Comparison of ENCODE assay signal across 21 cellular contexts in the genomic region with DNA sequence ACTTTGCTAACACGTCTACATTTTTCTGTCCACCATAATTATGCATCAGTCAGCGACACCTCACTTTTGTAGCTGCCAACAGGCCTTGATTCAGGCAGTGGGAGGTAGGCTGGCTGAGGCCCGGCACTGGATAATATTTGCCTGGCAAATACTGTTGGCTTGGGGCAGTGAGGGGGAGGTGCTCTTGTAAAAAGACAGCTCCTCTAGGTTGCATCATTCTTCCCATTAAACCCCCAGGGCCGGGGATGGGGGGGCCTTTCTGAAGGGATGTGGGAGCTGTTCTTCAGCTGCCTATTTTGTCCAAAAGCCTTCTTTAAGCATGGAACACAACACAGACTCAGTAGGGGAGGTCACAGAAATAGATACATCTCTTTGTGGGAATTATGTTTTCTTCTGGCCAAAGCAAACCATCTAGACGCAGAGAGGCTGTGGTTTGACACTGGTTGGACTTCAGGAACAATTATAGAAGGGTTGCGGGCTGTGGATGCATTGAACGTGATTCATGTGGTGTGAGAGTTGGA.
A peak's percentile ranks its signal among the peaks of the same experiment; 100 is the strongest.
DNase-seq lines count a peak whose midpoint lies in the region; ATAC-seq and TF ChIP-seq lines count a peak whose summit lies in the region.
"Had no signal": no experiment of that assay in that cellular context is flagged by ENCODE, and none has a peak within 500 bp of the region (broad histone marks: within the 10 kb centered on the region; RNA-seq: fewer than 3 reads in every experiment).

No MANE protein-coding gene starts in this region.

- H3K27me3 ChIP-seq in smooth muscle cell (ENCODE audit: low read depth) (no peaks in the 10 kb centered on the region), SK-N-SH (ENCODE audit: insufficient read depth) (no peaks in the 10 kb centered on the region; the same call in 1 of the 2 replicates)
- H3K27me3 ChIP-seq: cardiac muscle cell, pancreas had no signal

- in situ Hi-C loops in astrocyte of the cerebellum (cut with HindIII; ENCODE audit: low sequenced_read_pairs), result no loop called here

- H3K9me2 ChIP-seq in SK-N-SH, result no peaks in the 10 kb centered on the region

- H3K4me1 ChIP-seq in smooth muscle cell (ENCODE audit: low read depth) (peaks cover 12% of the 10 kb centered on the region), SK-N-SH (ENCODE audit: control insufficient read depth in 1 of 2, insufficient read depth in 2 of 2, low read depth in 1 of 2, low read length in 1 of 2) (no peaks in the 10 kb centered on the region)
- H3K4me1 ChIP-seq: lower lobe of right lung, pancreas had no signal

- H3K4me2 ChIP-seq in smooth muscle cell (peak overlapping the region; percentile 72), SK-N-SH (no peak overlapping the region)

- WGBS in smooth muscle cell (ENCODE audit: low lambda C conversion rate), result 40% methylated on average over 7 of the region's 7 CpGs
- WGBS in SK-N-SH (ENCODE audit: low lambda C conversion rate), result 15% methylated on average over 7 of the region's 7 CpGs

- intact Hi-C loops in left cardiac atrium (cut with DNase I), result no loop called here

- H3K4me3 ChIP-seq in NB4 (ENCODE audit: low read depth, low read length), result no peak overlapping the region
- no peak overlapping the region for H3K4me3 ChIP-seq in astrocyte of the cerebellum (ENCODE audit: low read depth, low read length)
- no peak overlapping the region for H3K4me3 ChIP-seq in smooth muscle cell
- no peak overlapping the region for H3K4me3 ChIP-seq in SK-N-SH (ENCODE audit: low read depth in 2 of 2, low read length in 1 of 2)
- H3K4me3 ChIP-seq: cardiac muscle cell, GM12878, lower lobe of right lung, pancreas had no signal

- CTCF ChIA-PET in SK-N-SH (lab: Yijun Ruan, JAX), result no interaction called here

- H3K27ac ChIP-seq in smooth muscle cell (ENCODE audit: low read depth) (no peak overlapping the region), SK-N-SH (ENCODE audit: low read depth in 2 of 2, low read length in 1 of 2) (no peak overlapping the region)
- H3K27ac ChIP-seq: cardiac muscle cell, lower lobe of right lung, pancreas, RWPE1 had no signal

- no peak for TF ChIP-seq EP300 in SK-N-SH (IDR thresholded peaks at IDR 0.05; ENCODE audit: borderline replicate concordance in 1 of 2, low read depth in 1 of 2, low read length in 1 of 2)

- H2AFZ ChIP-seq in smooth muscle cell (ENCODE audit: low read depth), result peak overlapping the region; percentile 25
- no peak overlapping the region for H2AFZ ChIP-seq in SK-N-SH (ENCODE audit: low read depth)

- H3F3A ChIP-seq in smooth muscle cell (ENCODE audit: low read depth), result no peaks in the 10 kb centered on the region
- H3F3A ChIP-seq in SK-N-SH (replicated peaks; ENCODE audit: insufficient read depth), result no peaks in the 10 kb centered on the region

- H3K9me3 ChIP-seq in smooth muscle cell (replicated peaks; ENCODE audit: low read depth), result no peaks in the 10 kb centered on the region
- no peaks in the 10 kb centered on the region for H3K9me3 ChIP-seq in SK-N-SH
- H3K9me3 ChIP-seq: lower lobe of right lung, pancreas had no signal

- TF ChIP-seq CTCF in NB4 (IDR thresholded peaks at IDR 0.05; ENCODE audit: low read depth, low read length), result no peak
- TF ChIP-seq CTCF in astrocyte of the cerebellum (IDR thresholded peaks at IDR 0.05; ENCODE audit: low read depth, low read length, missing control alignments), result no peak
- no peak for TF ChIP-seq CTCF in smooth muscle cell (IDR thresholded peaks at IDR 0.05; ENCODE audit: borderline replicate concordance, insufficient read depth, poor library complexity, severe bottlenecking)
- TF ChIP-seq CTCF in SK-N-SH (IDR thresholded peaks at IDR 0.05), result no peak

- TF ChIP-seq POLR2A in NB4 (IDR thresholded peaks at IDR 0.05; ENCODE audit: extremely low read depth, insufficient read length), result no peak

- H3K9ac ChIP-seq in smooth muscle cell (ENCODE audit: low read depth) (no peak overlapping the region), SK-N-SH (no peak overlapping the region)

- H4K20me1 ChIP-seq in smooth muscle cell (ENCODE audit: low read depth) (no peaks in the 10 kb centered on the region), SK-N-SH (ENCODE audit: insufficient read depth) (no peaks in the 10 kb centered on the region)

- ATAC-seq in left cardiac atrium, result peak; percentile 55 to 56
- no peak for ATAC-seq in left lobe of liver
- ATAC-seq: activated CD8-positive, alpha-beta T cell treated with anti-CD3 and anti-CD28 coated beads for 36 hours; esophagus mucosa; GM12878; lower lobe of right lung; pancreas had no signal

- DNase-seq in NB4 (ENCODE audit: low read depth) (peak; percentile 14), astrocyte of the cerebellum (ENCODE audit: low read depth) (peak; percentile 19), left cardiac atrium (peak; percentile 29), smooth muscle cell (lab: John Stamatoyannopoulos, UW; ENCODE audit: unreplicated experiment) (peak; percentile 11), DMS153 treated with DMSO at 0.1 percent for 48 hours (lab: John Stamatoyannopoulos, UW; ENCODE audit: unreplicated experiment) (no peak), left lobe of liver (ENCODE audit: low spot score) (no peak), SK-N-SH (no peak)
- no peak for DNase-seq in activated naive CD4-positive, alpha-beta T cell treated with anti-CD3 and anti-CD28 coated beads, Interleukin-2, amount 50 U/mL, for 16 hours
- DNase-seq: activated B cell treated with CpG ODN at 0.5 μM for 24 hours; activated CD8-positive, alpha-beta T cell treated with anti-CD3 and anti-CD28 coated beads for 36 hours; activated T-cell treated with anti-CD3 and anti-CD28 coated beads, Interleukin-2, amount 50 U/mL, for 24 hours; GDM1; lower lobe of right lung; NCI-H1694; NCI-H345; pancreas; stimulated activated CD4-positive, alpha-beta T cell treated with anti-CD3 and anti-CD28 coated beads, Interleukin-4, amount 100 ng/mL, for 1 hour had no signal

- H3K79me2 ChIP-seq in smooth muscle cell (ENCODE audit: low read depth) (no peaks in the 10 kb centered on the region), SK-N-SH (ENCODE audit: insufficient read depth) (no peaks in the 10 kb centered on the region)

- H3K36me3 ChIP-seq in smooth muscle cell (ENCODE audit: low read depth), result no peaks in the 10 kb centered on the region
- no peaks in the 10 kb centered on the region for H3K36me3 ChIP-seq in SK-N-SH (replicated peaks in 1 of 2; ENCODE audit: control insufficient read depth in 1 of 2, insufficient read depth in 2 of 2, low read length in 1 of 2)
- H3K36me3 ChIP-seq: cardiac muscle cell, lower lobe of right lung, pancreas had no signal

- POLR2A ChIA-PET in SK-N-SH (lab: Yijun Ruan, JAX), result no interaction called here

- TF ChIP-seq RAD21 in SK-N-SH (IDR thresholded peaks at IDR 0.05; ENCODE audit: low read length), result no peak

TF ChIP-seq in SK-N-SH, 30 proteins besides CTCF, POLR2A, EP300 and RAD21:
- no peak for TF ChIP-seq JUND (IDR thresholded peaks at IDR 0.05)
- no peak for TF ChIP-seq RCOR1 (IDR thresholded peaks at IDR 0.05; ENCODE audit: low read length)
- TF ChIP-seq IRF3 (IDR thresholded peaks at IDR 0.05; ENCODE audit: low read depth, low read length), result no peak

Comparison
In these comparisons a context has a peak if more than half of its experiments do, and no peak if none do; other contexts are left out.
1. DNase-seq: peak in NB4 (single experiment), astrocyte of the cerebellum (single experiment), left cardiac atrium (single experiment) and smooth muscle cell (single experiment); none in DMS153 treated with DMSO at 0.1 percent for 48 hours (single experiment), activated naive CD4-positive, alpha-beta T cell treated with anti-CD3 and anti-CD28 coated beads, Interleukin-2, amount 50 U/mL, for 16 hours (single experiment), left lobe of liver (single experiment) and SK-N-SH (single experiment).